ENCODE assay signal across 1 cellular context in genomic region chr5:10894445-10895054, GRCh38.
TF ChIP-seq lines count a peak whose summit lies in the region.

No MANE protein-coding gene starts in this region.

TF ChIP-seq in WTC11, 78 proteins besides CTCF, POLR2A, EP300 and RAD21 (continued from another document):
- TF ChIP-seq HMGXB4 (CRISPR knock-in tag; IDR thresholded peaks at IDR 0.05) (no peak), FOXP1 (CRISPR knock-in tag; IDR thresholded peaks at IDR 0.05; ENCODE audit: borderline replicate concordance) (no peak), SMAD3 (CRISPR knock-in tag; IDR thresholded peaks at IDR 0.05; ENCODE audit: borderline replicate concordance) (no peak), RELA (CRISPR knock-in tag; IDR thresholded peaks at IDR 0.05; ENCODE audit: borderline replicate concordance) (no peak), CDX4 (CRISPR knock-in tag; IDR thresholded peaks at IDR 0.05; ENCODE audit: borderline replicate concordance) (no peak), E2F5 (CRISPR knock-in tag; IDR thresholded peaks at IDR 0.05) (no peak), ZSCAN18 (CRISPR knock-in tag; IDR thresholded peaks at IDR 0.05) (no peak)
